8 cellular contexts compared by ENCODE assay signal in genomic region chr1:75785320-75785963, GRCh38. TPM values are rescaled to one million over a fixed set of nuclear protein-coding genes. Genes with fewer than 3 reads are reported as not detected.
A peak's percentile ranks its signal among the peaks of the same experiment; 100 is the strongest.
DNase-seq lines count a peak whose midpoint lies in the region; ATAC-seq and TF ChIP-seq lines count a peak whose summit lies in the region.

No MANE protein-coding gene starts in this region.

- H3K9ac ChIP-seq in endodermal cell (ENCODE audit: extremely low read depth, low read length, poor library complexity, severe bottlenecking), result peak overlapping the region; percentile 35

- H3K9me3 Mint-ChIP-seq in endodermal cell, result peaks cover 2% of the 10 kb centered on the region
- H3K9me3 Mint-ChIP-seq in neural crest cell, result peaks cover 4% of the 10 kb centered on the region

- peaks cover 31% of the 10 kb centered on the region for H3K36me3 Mint-ChIP-seq in endodermal cell (ENCODE audit: low read depth)
- H3K36me3 Mint-ChIP-seq in neural crest cell (ENCODE audit: low read depth), result peaks cover 21% of the 10 kb centered on the region

- no peaks in the 10 kb centered on the region for H3K27me3 ChIP-seq in MG63
- no peaks in the 10 kb centered on the region for H3K27me3 ChIP-seq in endodermal cell (ENCODE audit: control insufficient read depth, insufficient read depth, low read length, poor library complexity, severe bottlenecking)

- H3K36me3 ChIP-seq in MG63 (peaks cover 39% of the 10 kb centered on the region), endodermal cell (ENCODE audit: control insufficient read depth, insufficient read depth, low read length) (peaks cover 33% of the 10 kb centered on the region)

- H3K27ac Mint-ChIP-seq in endodermal cell (peak overlapping the region; percentile 90), neural crest cell (ENCODE audit: unreplicated experiment) (peak overlapping the region; percentile 87)

- no peak for TF ChIP-seq CTCF in endodermal cell (conservative IDR thresholded peaks at IDR 0.05)
- TF ChIP-seq CTCF in neural crest cell (conservative IDR thresholded peaks at IDR 0.05), result no peak

- WGBS in endodermal cell (ENCODE audit: insufficient coverage in 1 of 2, insufficient read length in 1 of 2), 2 experiments, result 29 to 32% methylated on average over 4 to 8 of the region's 8 CpGs

- H3K4me3 ChIP-seq in GM08714 (ENCODE audit: low read length), result peak overlapping the region; percentile 100
- peak overlapping the region; percentile 67 for H3K4me3 ChIP-seq in MG63
- H3K4me3 ChIP-seq in endodermal cell (ENCODE audit: low read length), result peak overlapping the region; percentile 94

- DNase-seq in MG63 (no peak), endodermal cell (no peak), neural crest cell (ENCODE audit: low read depth, low spot score) (no peak), T-helper 9 cell (no peak), NOMO-1 treated with dmso at 0.1 percent for 144 hours (lab: John Stamatoyannopoulos, UW; ENCODE audit: unreplicated experiment) (no peak), DMS53 treated with DMSO at 0.1 percent for 48 hours (lab: John Stamatoyannopoulos, UW; ENCODE audit: unreplicated experiment) (no peak)

- H3K4me3 Mint-ChIP-seq in endodermal cell (peak overlapping the region; percentile 99), neural crest cell (peak overlapping the region; percentile 99)

- peak; percentile 18 for ATAC-seq in GM21825 (IDR thresholded peaks at IDR 0.05; ENCODE audit: unreplicated experiment)

- H3K4me1 ChIP-seq in endodermal cell (ENCODE audit: control insufficient read depth, insufficient read depth, low read length), result no peaks in the 10 kb centered on the region

- H3K27me3 Mint-ChIP-seq in endodermal cell (ENCODE audit: insufficient read depth) (peaks cover 8% of the 10 kb centered on the region), neural crest cell (ENCODE audit: low read depth) (peaks cover 5% of the 10 kb centered on the region)

- no peak overlapping the region for H3K27ac ChIP-seq in endodermal cell (ENCODE audit: low read depth, low read length)

- H3K4me1 Mint-ChIP-seq in endodermal cell (peaks cover 27% of the 10 kb centered on the region), neural crest cell (peaks cover 47% of the 10 kb centered on the region)

- H3K9me3 ChIP-seq in MG63 (no peaks in the 10 kb centered on the region), endodermal cell (ENCODE audit: control insufficient read depth, low read length) (no peaks in the 10 kb centered on the region)

RNA-seq across cellular contexts. Expression of gene RABGGTB, which starts 0.6 kb away (rescaled TPM):
- total RNA-seq in MG63 (2014; rRNA removed; shearing (Covaris generic); ENCODE audit: low replicate concordance), result 95.1 and 148 TPM in 2 replicates
- total RNA-seq in endodermal cell (100 to 1,000 TPM; 108 to 113 TPM), neural crest cell (111 and 116 TPM in 2 replicates)
- polyA plus RNA-seq in endodermal cell (2013, experiment 1 of 2), result 68.9 TPM
- 72.5 TPM for polyA plus RNA-seq in endodermal cell (2013, experiment 2 of 2)

RNA-seq across cellular contexts. Expression of gene MSH4, which starts 11.2 kb away (rescaled TPM):
- total RNA-seq in MG63 (2014; rRNA removed; shearing (Covaris generic); ENCODE audit: low replicate concordance), result not detected in 2 replicates
- total RNA-seq in endodermal cell (under 1 TPM; 0.13 to 0.46 TPM), neural crest cell (0.34 and 0.56 TPM in 2 replicates)
- not detected for polyA plus RNA-seq in endodermal cell (2013, experiment 1 of 2)
- not detected for polyA plus RNA-seq in endodermal cell (2013, experiment 2 of 2)
